ENCODE assay signal across 8 cellular contexts in the genomic region with DNA sequence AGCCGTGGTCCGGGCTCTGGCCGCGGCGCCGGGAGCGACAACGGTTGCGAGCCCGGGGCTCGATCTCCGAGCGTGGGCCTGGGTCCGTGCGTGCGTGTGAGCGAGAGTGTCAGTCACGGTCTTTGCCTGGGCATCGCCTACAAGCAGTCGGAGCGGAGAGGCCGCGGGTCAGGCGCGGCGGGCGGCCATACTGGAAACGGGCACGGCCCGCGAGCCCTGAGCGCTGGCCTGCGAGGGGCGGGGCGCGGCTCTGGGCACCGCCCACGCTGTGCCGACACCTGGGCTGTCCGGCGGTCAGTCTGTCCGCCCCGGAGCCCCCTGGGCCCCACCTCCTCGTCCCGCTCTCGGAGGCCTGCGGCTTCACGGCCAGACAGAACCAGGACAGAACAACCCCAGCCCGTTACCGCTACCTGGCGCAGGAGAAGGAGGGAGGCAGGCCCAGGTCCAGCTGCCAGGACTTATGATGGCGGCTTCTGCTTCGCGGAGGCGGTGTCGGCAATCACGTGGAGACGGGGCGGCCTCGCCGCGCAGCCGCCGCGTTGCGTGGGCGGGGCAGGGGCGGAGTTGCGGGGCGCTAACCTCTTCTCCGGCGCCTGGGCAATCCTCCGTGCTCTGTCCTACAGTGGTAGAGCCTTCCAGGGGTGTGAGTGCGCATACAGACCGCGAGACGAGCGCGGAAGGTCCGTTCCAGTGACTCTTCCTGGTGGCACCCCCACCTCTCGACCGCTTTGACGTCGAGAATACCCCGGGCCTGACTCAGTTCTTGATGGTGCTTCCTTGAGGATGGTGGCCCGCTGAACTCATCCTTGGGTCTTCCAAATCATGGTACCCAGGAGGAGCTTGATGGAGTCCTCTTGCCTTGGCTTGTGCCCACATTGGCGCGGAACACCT. TPM values are rescaled to one million over a fixed set of nuclear protein-coding genes. Genes with fewer than 3 reads are reported as not detected.
DNase-seq lines count a peak whose midpoint lies in the region; ATAC-seq and TF ChIP-seq lines count a peak whose summit lies in the region.

A gene with protein sequence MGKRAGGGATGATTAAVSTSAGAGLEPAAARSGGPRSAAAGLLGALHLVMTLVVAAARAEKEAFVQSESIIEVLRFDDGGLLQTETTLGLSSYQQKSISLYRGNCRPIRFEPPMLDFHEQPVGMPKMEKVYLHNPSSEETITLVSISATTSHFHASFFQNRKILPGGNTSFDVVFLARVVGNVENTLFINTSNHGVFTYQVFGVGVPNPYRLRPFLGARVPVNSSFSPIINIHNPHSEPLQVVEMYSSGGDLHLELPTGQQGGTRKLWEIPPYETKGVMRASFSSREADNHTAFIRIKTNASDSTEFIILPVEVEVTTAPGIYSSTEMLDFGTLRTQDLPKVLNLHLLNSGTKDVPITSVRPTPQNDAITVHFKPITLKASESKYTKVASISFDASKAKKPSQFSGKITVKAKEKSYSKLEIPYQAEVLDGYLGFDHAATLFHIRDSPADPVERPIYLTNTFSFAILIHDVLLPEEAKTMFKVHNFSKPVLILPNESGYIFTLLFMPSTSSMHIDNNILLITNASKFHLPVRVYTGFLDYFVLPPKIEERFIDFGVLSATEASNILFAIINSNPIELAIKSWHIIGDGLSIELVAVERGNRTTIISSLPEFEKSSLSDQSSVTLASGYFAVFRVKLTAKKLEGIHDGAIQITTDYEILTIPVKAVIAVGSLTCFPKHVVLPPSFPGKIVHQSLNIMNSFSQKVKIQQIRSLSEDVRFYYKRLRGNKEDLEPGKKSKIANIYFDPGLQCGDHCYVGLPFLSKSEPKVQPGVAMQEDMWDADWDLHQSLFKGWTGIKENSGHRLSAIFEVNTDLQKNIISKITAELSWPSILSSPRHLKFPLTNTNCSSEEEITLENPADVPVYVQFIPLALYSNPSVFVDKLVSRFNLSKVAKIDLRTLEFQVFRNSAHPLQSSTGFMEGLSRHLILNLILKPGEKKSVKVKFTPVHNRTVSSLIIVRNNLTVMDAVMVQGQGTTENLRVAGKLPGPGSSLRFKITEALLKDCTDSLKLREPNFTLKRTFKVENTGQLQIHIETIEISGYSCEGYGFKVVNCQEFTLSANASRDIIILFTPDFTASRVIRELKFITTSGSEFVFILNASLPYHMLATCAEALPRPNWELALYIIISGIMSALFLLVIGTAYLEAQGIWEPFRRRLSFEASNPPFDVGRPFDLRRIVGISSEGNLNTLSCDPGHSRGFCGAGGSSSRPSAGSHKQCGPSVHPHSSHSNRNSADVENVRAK (N-terminal part only) (minus strand): TSS at position 215 of the 891 bp plus-strand sequence. CDS start 286 bp downstream, outside the sequence.

- DNase-seq in Caco-2 (peak; percentile 95 to 97), HUDEP-2 (lab: John Stamatoyannopoulos, UW; ENCODE audit: unreplicated experiment in 76 of 76) (peak in 75 of 76 experiments; percentile 57 to 99 (median 89)), NOMO-1 treated with dmso at 0.1 percent for 144 hours (lab: John Stamatoyannopoulos, UW; ENCODE audit: unreplicated experiment) (peak; percentile 90), memory B cell (ENCODE audit: low spot score in 2 of 2) (peak; percentile 97 to 98)
- peak; percentile 91 to 93 (median 93) for DNase-seq in activated CD8-positive, alpha-beta memory T cell treated with anti-CD3 and anti-CD28 coated beads for 48 hours (ENCODE audit: low read depth in 2 of 3, low spot score in 2 of 3)
- peak; percentile 97 to 98 (median 98) for DNase-seq in effector memory CD8-positive, alpha-beta T cell
- DNase-seq in stimulated activated CD8-positive, alpha-beta memory T cell treated with anti-CD3 and anti-CD28 coated beads, Interleukin-12 subunit alpha, Interleukin-12 subunit beta, amount 100 ng/mL, for 1 hour (ENCODE audit: low read depth): peak; percentile 92

- intact Hi-C loops in Caco-2 (cut with micrococcal nuclease; ENCODE audit: unreplicated experiment): loop anchor here (2.0 to 10.0 kb wide), 4 partner anchors 29 to 189 kb away; a partner anchor contains a TSS

- H3K9me3 Mint-ChIP-seq in Caco-2 (ENCODE audit: unreplicated experiment) (no peaks in the 10 kb centered on the region), memory B cell (peaks cover 2% of the 10 kb centered on the region)
- H3K9me3 Mint-ChIP-seq in effector memory CD8-positive, alpha-beta T cell: no peaks in the 10 kb centered on the region

- peaks cover 20% of the 10 kb centered on the region for H3K4me1 ChIP-seq in Caco-2

- H3K27ac Mint-ChIP-seq in Caco-2 (ENCODE audit: unreplicated experiment) (peak within 1 kb of the TSS; percentile 75), memory B cell (peak within 1 kb of the TSS; percentile 98)
- H3K27ac Mint-ChIP-seq in effector memory CD8-positive, alpha-beta T cell: peak within 1 kb of the TSS; percentile 86

- ATAC-seq in GM21381 (IDR thresholded peaks at IDR 0.05; ENCODE audit: unreplicated experiment): peak; percentile 73
- ATAC-seq in effector memory CD8-positive, alpha-beta T cell (replicated peaks): peak; percentile 84
- ATAC-seq in memory B cell (ENCODE audit: low read depth): peak; percentile 77

- H3K36me3 Mint-ChIP-seq in Caco-2 (ENCODE audit: insufficient read depth, unreplicated experiment): peaks cover 5% of the 10 kb centered on the region
- peaks cover 5% of the 10 kb centered on the region for H3K36me3 Mint-ChIP-seq in effector memory CD8-positive, alpha-beta T cell (ENCODE audit: insufficient read depth)
- H3K36me3 Mint-ChIP-seq in memory B cell: peaks cover 6% of the 10 kb centered on the region

- peak within 1 kb of the TSS; percentile 98 for H3K4me3 ChIP-seq in Caco-2 (ENCODE audit: low read depth, low read length)

- H3K36me3 ChIP-seq in Caco-2 (ENCODE audit: control insufficient read depth, insufficient read depth, low read length): no peaks in the 10 kb centered on the region

- no peaks in the 10 kb centered on the region for H3K27me3 ChIP-seq in Caco-2 (replicated peaks; ENCODE audit: control insufficient read depth, insufficient read depth, low read length)

- H3K4me1 Mint-ChIP-seq in Caco-2 (ENCODE audit: low read depth, unreplicated experiment) (peaks cover 14% of the 10 kb centered on the region), memory B cell (peaks cover 28% of the 10 kb centered on the region)
- H3K4me1 Mint-ChIP-seq in effector memory CD8-positive, alpha-beta T cell (ENCODE audit: low read depth in 2 of 2): peaks cover 26 to 37% of the 10 kb centered on the region in 2 donors

- TF ChIP-seq CTCF in Caco-2 (IDR thresholded peaks at IDR 0.05; ENCODE audit: insufficient read depth in 1 of 2, low read depth in 1 of 2, low read length in 1 of 2, severe bottlenecking in 1 of 2, unreplicated experiment in 1 of 2): no peak

- CTCF ChIA-PET in Caco-2 (lab: Charles Lee): no interaction called here

- H3K4me3 Mint-ChIP-seq in Caco-2 (ENCODE audit: unreplicated experiment) (peak within 1 kb of the TSS; percentile 92), memory B cell (peak within 1 kb of the TSS; percentile 96)
- peak within 1 kb of the TSS; percentile 86 to 88 for H3K4me3 Mint-ChIP-seq in effector memory CD8-positive, alpha-beta T cell

- H3K27me3 Mint-ChIP-seq in Caco-2 (ENCODE audit: insufficient read depth, unreplicated experiment): peaks cover 3% of the 10 kb centered on the region
- H3K27me3 Mint-ChIP-seq in effector memory CD8-positive, alpha-beta T cell: no peaks in the 10 kb centered on the region
- no peaks in the 10 kb centered on the region for H3K27me3 Mint-ChIP-seq in memory B cell

- no peaks in the 10 kb centered on the region for H3K9me3 ChIP-seq in Caco-2

- POLR2A ChIA-PET in Caco-2 (lab: Charles Lee): no interaction called here

- no TSS peak for BruUV-seq in Caco-2 (replicated peaks; lab: Mats Ljungman, UMichigan)

RNA-seq across cellular contexts. Expression of the gene that starts here (rescaled TPM):
- total RNA-seq in Caco-2 (2022): 35.8 and 36.3 TPM in 2 replicates

Comparison
In these comparisons a context has a peak if more than half of its experiments do, and no peak if none do; other contexts are left out.
1. Peak in every context shown above with its lines: DNase-seq, ATAC-seq and H3K4me3 ChIP-seq.